Comparison of ENCODE assay signal across 9 cellular contexts in genomic region chr12:32400866-32401265, GRCh38. TPM values are rescaled to one million over a fixed set of nuclear protein-coding genes. Genes with fewer than 3 reads are reported as not detected.
A peak's percentile ranks its signal among the peaks of the same experiment; 100 is the strongest.
DNase-seq lines count a peak whose midpoint lies in the region; ATAC-seq, FAIRE-seq and TF ChIP-seq lines count a peak whose summit lies in the region.
"Had no signal": no experiment of that assay in that cellular context is flagged by ENCODE, and none has a peak within 500 bp of the region (broad histone marks: within the 10 kb centered on the region; RNA-seq: fewer than 3 reads in every experiment).

No MANE protein-coding gene starts in this region.

- TF ChIP-seq POLR2A in endothelial cell of umbilical vein (IDR thresholded peaks at IDR 0.05; ENCODE audit: low read depth, low read length) = no peak

- no TSS peak for BruUV-seq in endothelial cell of umbilical vein (replicated peaks; lab: Mats Ljungman, UMichigan)

- H3K27me3 ChIP-seq in CD4-positive, CD25-positive, alpha-beta regulatory T cell (ENCODE audit: control insufficient read depth, insufficient read depth, low read length) = peaks cover 15% of the 10 kb centered on the region
- H3K27me3 ChIP-seq in OCI-LY3 (ENCODE audit: low read depth, low read length) = peaks cover 16% of the 10 kb centered on the region
- H3K27me3 ChIP-seq in endothelial cell of umbilical vein (ENCODE audit: control insufficient read depth in 2 of 2, insufficient read depth in 2 of 2, low read length in 2 of 2) = no peaks in the 10 kb centered on the region
- H3K27me3 ChIP-seq in aorta (ENCODE audit: control insufficient read depth in 1 of 2, insufficient read depth in 2 of 2, low read length in 1 of 2) = no peaks in the 10 kb centered on the region

- peaks cover 6 to 13% (median 9%) of the 10 kb centered on the region in 4 donors for H3K4me1 Mint-ChIP-seq in CD4-positive, CD25-positive, alpha-beta regulatory T cell
- H3K4me1 Mint-ChIP-seq in natural killer cell = peaks cover 8 to 9% of the 10 kb centered on the region in 2 donors

- no peak for DNase-seq in CD4-positive, CD25-positive, alpha-beta regulatory T cell
- peak; percentile 18 for DNase-seq in endothelial cell of umbilical vein (ENCODE audit: low read depth, low spot score)
- no peak for DNase-seq in natural killer cell
- DNase-seq in aorta = no peak
- no peak for DNase-seq in NCI-H128 (lab: John Stamatoyannopoulos, UW; ENCODE audit: unreplicated experiment)
- DNase-seq: head of caudate nucleus had no signal

- dilution Hi-C loops in endothelial cell of umbilical vein (cut with MboI; ENCODE audit: extremely low pct_ligation_motif_present, low sequenced_read_pairs) = no loop called here

- H3K4me3 ChIP-seq in CD4-positive, CD25-positive, alpha-beta regulatory T cell (ENCODE audit: low read depth, low read length) = no peak overlapping the region
- H3K4me3 ChIP-seq in OCI-LY3 (ENCODE audit: low read length) (peak overlapping the region; percentile 76; the same call in 1 of the 2 replicates), endothelial cell of umbilical vein (replicated peaks in 1 of 3; ENCODE audit: insufficient read depth in 1 of 3, low read depth in 1 of 3, low read length in 3 of 3) (peak overlapping the region in 1 of 3 experiments; percentile 76), aorta (ENCODE audit: low read length in 2 of 2) (no peak overlapping the region)

- intact Hi-C loops in endothelial cell of umbilical vein (cut with micrococcal nuclease) = loop anchor here (1.0 kb wide), 1 partner anchor 36 kb away; no protein-coding TSS in a partner anchor
- intact Hi-C loops in natural killer cell (cut with micrococcal nuclease) = no loop called here
- intact Hi-C loops in aorta (cut with DNase I) = no loop called here

- no peak overlapping the region for H3K27ac Mint-ChIP-seq in CD4-positive, CD25-positive, alpha-beta regulatory T cell
- no peak overlapping the region for H3K27ac Mint-ChIP-seq in natural killer cell

- peak overlapping the region in 3 of 4 donors; percentile 11 to 92 (median 81) for H3K4me3 Mint-ChIP-seq in CD4-positive, CD25-positive, alpha-beta regulatory T cell
- peak overlapping the region; percentile 79 for H3K4me3 Mint-ChIP-seq in natural killer cell

- no peak for ATAC-seq in CD4-positive, CD25-positive, alpha-beta regulatory T cell (ENCODE audit: low read depth in 2 of 2)
- no peak for ATAC-seq in natural killer cell
- ATAC-seq in GM21423 (IDR thresholded peaks at IDR 0.05; ENCODE audit: unreplicated experiment) = no peak
- ATAC-seq in aorta (ENCODE audit: low FRiP score) = no peak
- no peak for ATAC-seq in GM18502 (IDR thresholded peaks at IDR 0.05; ENCODE audit: poor library complexity, unreplicated experiment)

- no peaks in the 10 kb centered on the region for H3K9me3 Mint-ChIP-seq in CD4-positive, CD25-positive, alpha-beta regulatory T cell
- no peaks in the 10 kb centered on the region for H3K9me3 Mint-ChIP-seq in natural killer cell

- H3K4me1 ChIP-seq in CD4-positive, CD25-positive, alpha-beta regulatory T cell (ENCODE audit: control insufficient read depth, insufficient read depth, low read length, poor library complexity, severe bottlenecking) = peaks cover 14% of the 10 kb centered on the region
- H3K4me1 ChIP-seq in OCI-LY3 (ENCODE audit: low read length) (peaks cover 14% of the 10 kb centered on the region), endothelial cell of umbilical vein (ENCODE audit: control insufficient read depth, extremely low read depth, insufficient read depth, low read length) (peaks cover 6% of the 10 kb centered on the region), aorta (ENCODE audit: control insufficient read depth in 1 of 2, insufficient read depth in 2 of 2, low read length in 2 of 2) (no peaks in the 10 kb centered on the region)

- H3K27me3 Mint-ChIP-seq in CD4-positive, CD25-positive, alpha-beta regulatory T cell = peaks cover 60% of the 10 kb centered on the region
- H3K27me3 Mint-ChIP-seq in natural killer cell (ENCODE audit: low read depth in 2 of 2) = peaks cover 10 to 26% of the 10 kb centered on the region in 2 donors

- H3K4me2 ChIP-seq in OCI-LY3 (ENCODE audit: low read length) (peak overlapping the region; percentile 95), endothelial cell of umbilical vein (ENCODE audit: insufficient read depth, low read length) (peak overlapping the region; percentile 82)

- H3K36me3 ChIP-seq in CD4-positive, CD25-positive, alpha-beta regulatory T cell (ENCODE audit: control insufficient read depth, insufficient read depth, low read length) = no peaks in the 10 kb centered on the region
- H3K36me3 ChIP-seq in OCI-LY3 (replicated peaks; ENCODE audit: low read depth, low read length) (no peaks in the 10 kb centered on the region), endothelial cell of umbilical vein (ENCODE audit: control insufficient read depth in 2 of 2, extremely low read depth in 1 of 2, insufficient read depth in 2 of 2, low read length in 2 of 2) (no peaks in the 10 kb centered on the region), aorta (ENCODE audit: control insufficient read depth in 1 of 2, insufficient read depth in 2 of 2, low read length in 1 of 2) (no peaks in the 10 kb centered on the region)

- no peaks in the 10 kb centered on the region for H3K9me1 ChIP-seq in endothelial cell of umbilical vein (replicated peaks; ENCODE audit: control insufficient read depth, extremely low read depth, insufficient read depth, low read length)

- H3K9me3 ChIP-seq in CD4-positive, CD25-positive, alpha-beta regulatory T cell (ENCODE audit: control insufficient read depth in 2 of 2, low read length in 2 of 2) = no peaks in the 10 kb centered on the region
- H3K9me3 ChIP-seq in OCI-LY3 (ENCODE audit: insufficient read depth, low read length) (no peaks in the 10 kb centered on the region), endothelial cell of umbilical vein (replicated peaks; ENCODE audit: control insufficient read depth, insufficient read depth, low read length) (no peaks in the 10 kb centered on the region), aorta (ENCODE audit: control insufficient read depth, low read length) (no peaks in the 10 kb centered on the region)

- H2AFZ ChIP-seq in OCI-LY3 (ENCODE audit: low read depth, low read length) (no peak overlapping the region), endothelial cell of umbilical vein (ENCODE audit: low read depth, low read length) (no peak overlapping the region)

- no peak for TF ChIP-seq CTCF in OCI-LY3 (IDR thresholded peaks at IDR 0.05; ENCODE audit: low read depth, low read length)
- no peak for TF ChIP-seq CTCF in endothelial cell of umbilical vein (IDR thresholded peaks at IDR 0.05; ENCODE audit: extremely low read depth in 1 of 2, insufficient read depth in 1 of 2, low read depth in 1 of 2, low read length in 2 of 2)
- TF ChIP-seq CTCF in natural killer cell (IDR thresholded peaks at IDR 0.05) = no peak

- POLR2A ChIA-PET in endothelial cell of umbilical vein (lab: Charles Lee) = no interaction called here

- H3K9ac ChIP-seq in OCI-LY3 (ENCODE audit: low read length) = no peak overlapping the region
- peak overlapping the region; percentile 59 for H3K9ac ChIP-seq in endothelial cell of umbilical vein (replicated peaks; ENCODE audit: extremely low read depth, insufficient read depth, low read length)

- no peaks in the 10 kb centered on the region for H3K79me2 ChIP-seq in OCI-LY3 (ENCODE audit: low read length)
- peaks cover 17% of the 10 kb centered on the region for H3K79me2 ChIP-seq in endothelial cell of umbilical vein (ENCODE audit: control insufficient read depth, insufficient read depth, low read length)

- WGBS in aorta, 2 donors = 46 to 53% methylated on average over 2 of the region's 2 CpGs

- FAIRE-seq in endothelial cell of umbilical vein (lab: Jason Lieb, UNC) = no peak

- CTCF ChIA-PET in endothelial cell of umbilical vein (lab: Charles Lee) = interaction anchor here (0.5 to 3.7 kb wide), 8 partner anchors 9 to 271 kb away, joined by 3 to 21 read pairs (median 4); no protein-coding TSS in a partner anchor

- H3K27ac ChIP-seq in CD4-positive, CD25-positive, alpha-beta regulatory T cell (ENCODE audit: insufficient read depth, low read length, poor library complexity, severe bottlenecking) = no peak overlapping the region
- H3K27ac ChIP-seq in OCI-LY3 (ENCODE audit: low read length) (no peak overlapping the region), endothelial cell of umbilical vein (ENCODE audit: insufficient read depth, low read depth, low read length) (no peak overlapping the region), aorta (ENCODE audit: low read depth in 1 of 2, low read length in 2 of 2) (no peak overlapping the region)

- H3K36me3 Mint-ChIP-seq in CD4-positive, CD25-positive, alpha-beta regulatory T cell = no peaks in the 10 kb centered on the region
- H3K36me3 Mint-ChIP-seq in natural killer cell = no peaks in the 10 kb centered on the region

- no peaks in the 10 kb centered on the region for H4K20me1 ChIP-seq in OCI-LY3 (ENCODE audit: insufficient read depth, low read length)
- no peaks in the 10 kb centered on the region for H4K20me1 ChIP-seq in endothelial cell of umbilical vein (replicated peaks; ENCODE audit: control insufficient read depth, extremely low read depth, insufficient read depth, low read length)

TF ChIP-seq in endothelial cell of umbilical vein, 7 proteins besides CTCF, POLR2A, EP300 and RAD21:
- TF ChIP-seq JUN (IDR thresholded peaks at IDR 0.05; ENCODE audit: borderline replicate concordance, insufficient read depth, insufficient read length, low read depth) (no peak), GATA2 (IDR thresholded peaks at IDR 0.05; ENCODE audit: insufficient read depth, insufficient read length, low read depth, low read length) (no peak), MAX (IDR thresholded peaks at IDR 0.05; ENCODE audit: insufficient read depth, insufficient read length) (no peak), EZH2 (IDR thresholded peaks at IDR 0.05; ENCODE audit: borderline replicate concordance, low read depth, low read length, severe bottlenecking) (no peak), MYC (IDR thresholded peaks at IDR 0.05; ENCODE audit: low read depth, low read length) (no peak)

RNA-seq across cellular contexts. Expression of gene FGD4, which starts 1.5 kb away (rescaled TPM):
- 0.67 TPM for total RNA-seq in CD4-positive, CD25-positive, alpha-beta regulatory T cell
- polyA plus RNA-seq in CD4-positive, CD25-positive, alpha-beta regulatory T cell = under 1 TPM in 1 of 4 donors, not detected in 3; 0.02 TPM
- 44.7 and 44.8 TPM in 2 replicates for total RNA-seq in endothelial cell of umbilical vein
- polyA plus RNA-seq in endothelial cell of umbilical vein = 5.7 and 6.6 TPM in 2 replicates
- 6.8 and 7.3 TPM in 2 replicates for polyA plus RNA-seq in endothelial cell of umbilical vein (2011; cell fraction: cytosol; rRNA removed)
- polyA plus RNA-seq in endothelial cell of umbilical vein (2011; cell fraction: nucleus; rRNA removed) = 27.6 and 37.7 TPM in 2 replicates
- polyA plus RNA-seq in endothelial cell of umbilical vein (2012) = 13.6 and 17.5 TPM in 2 replicates
- 35.4 and 41.0 TPM in 2 replicates for polyA minus RNA-seq in endothelial cell of umbilical vein
- polyA minus RNA-seq in endothelial cell of umbilical vein (2011; cell fraction: cytosol; rRNA and poly(A)+ RNA removed) = 8.9 TPM
- 79.0 and 91.1 TPM in 2 replicates for polyA minus RNA-seq in endothelial cell of umbilical vein (2011; cell fraction: nucleus; rRNA and poly(A)+ RNA removed)
- 1 to 10 TPM in 2 of 3 donors, under 1 TPM in 1; 0.68 to 3.5 (median 2.1) TPM for total RNA-seq in natural killer cell
- 10 to 100 TPM; 40.4 to 46.9 TPM for total RNA-seq in aorta
- 1 to 10 TPM; 5.5 to 7.5 TPM for polyA plus RNA-seq in aorta

Comparison
In these comparisons a context has a peak if more than half of its experiments do, and no peak if none do; other contexts are left out.
1. RNA of gene FGD4, which starts 1.5 kb away (total RNA-seq): 40.4 to 46.9 TPM in aorta and 44.7 to 44.8 TPM in endothelial cell of umbilical vein; 0.68 to 3.5 TPM in natural killer cell and 0.67 TPM in CD4-positive, CD25-positive, alpha-beta regulatory T cell (single experiment); every median in the first group is over 4 times any median in the second.